8 cellular contexts compared by ENCODE assay signal in the genomic region with DNA sequence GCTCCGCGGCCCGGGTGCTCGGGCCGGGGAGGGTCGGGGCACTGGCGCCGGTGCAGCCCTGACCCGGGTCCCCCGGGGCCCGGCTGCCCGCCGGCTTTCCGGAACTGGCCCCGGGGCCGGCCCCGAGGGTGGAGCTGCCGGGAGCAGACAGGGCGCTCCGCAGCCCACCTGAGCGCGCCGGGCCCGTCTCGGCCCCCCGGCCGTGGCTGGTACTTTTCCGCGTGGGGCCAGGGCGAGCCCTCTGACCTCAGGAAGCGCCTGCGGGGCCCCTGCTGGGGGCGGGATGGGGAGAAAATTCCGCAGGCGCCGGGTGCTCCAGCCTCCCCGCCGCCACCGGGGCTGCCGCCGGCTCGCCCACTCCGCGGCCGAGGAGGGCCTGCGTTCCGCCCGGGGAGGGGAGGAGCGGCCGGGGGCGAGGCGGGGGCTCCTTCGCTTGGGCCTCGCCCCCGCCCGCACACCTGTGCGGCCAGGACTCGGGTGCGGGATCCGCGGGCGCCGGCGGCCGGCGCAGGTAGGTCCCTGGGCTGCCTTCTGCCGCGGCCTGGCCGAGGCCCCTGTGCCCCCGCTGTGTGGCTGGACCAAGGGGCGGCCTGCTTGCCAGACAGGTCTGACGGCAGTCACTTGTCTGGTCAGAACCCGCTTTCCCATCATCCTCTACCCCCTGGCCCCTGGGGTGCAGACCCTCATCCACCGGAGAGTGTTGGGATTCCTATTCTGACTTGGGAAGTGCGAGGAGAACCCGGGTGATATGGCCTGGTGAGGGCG. TPM values are rescaled to one million over a fixed set of nuclear protein-coding genes. Genes with fewer than 3 reads are reported as not detected.
DNase-seq lines count a peak whose midpoint lies in the region; ATAC-seq and TF ChIP-seq lines count a peak whose summit lies in the region.

No MANE protein-coding gene starts in this region.

- peak overlapping the region; percentile 57 for H3K4me3 ChIP-seq in MG63
- H3K4me3 ChIP-seq in cardiac fibroblast (replicated peaks in 1 of 2; ENCODE audit: low read depth in 2 of 2, low read length in 2 of 2), result peak overlapping the region; percentile 67 to 71
- H3K4me3 ChIP-seq in right lobe of liver, result peak overlapping the region; percentile 81 to 85 (median 82)
- peak overlapping the region; percentile 88 for H3K4me3 ChIP-seq in thymus (ENCODE audit: low read length)

- H3K36me3 ChIP-seq in MG63, result peaks cover 9% of the 10 kb centered on the region
- H3K36me3 ChIP-seq in right lobe of liver, result peaks cover 3 to 10% (median 8%) of the 10 kb centered on the region in 4 donors
- H3K36me3 ChIP-seq in thymus (ENCODE audit: control insufficient read depth, insufficient read depth), result peaks cover 14% of the 10 kb centered on the region

- H3K27me3 ChIP-seq in MG63 (no peaks in the 10 kb centered on the region), right lobe of liver (no peaks in the 10 kb centered on the region), thymus (ENCODE audit: control insufficient read depth, insufficient read depth) (no peaks in the 10 kb centered on the region)

- H3K4me1 ChIP-seq in right lobe of liver (peaks cover 0 to 48% (median 7%) of the 10 kb centered on the region in 4 donors), thymus (ENCODE audit: control insufficient read depth, insufficient read depth, low read length) (peaks cover 25% of the 10 kb centered on the region)

- no peak for TF ChIP-seq POLR2A in right lobe of liver (IDR thresholded peaks at IDR 0.05)

- H3K27ac ChIP-seq in right lobe of liver, result peak overlapping the region; percentile 93 to 98 (median 97)
- H3K27ac ChIP-seq in thymus (ENCODE audit: low read depth), result peak overlapping the region; percentile 54

- intact Hi-C loops in right lobe of liver (cut with DNase I), result no loop called here

- DNase-seq in activated CD4-positive, CD25-positive, alpha-beta regulatory T cell treated with anti-CD3 and anti-CD28 coated beads, Interleukin-2, amount 50 U/mL, for 72 hours, result no peak
- DNase-seq in MG63 (no peak), cardiac fibroblast (ENCODE audit: low read depth in 2 of 2) (no peak), right lobe of liver (peak in 1 of 3 donors; percentile 55), NCI-H1436 treated with DMSO at 0.1 percent for 48 hours (lab: John Stamatoyannopoulos, UW) (no peak)

- H3K9me3 ChIP-seq in MG63 (no peaks in the 10 kb centered on the region), right lobe of liver (no peaks in the 10 kb centered on the region), thymus (ENCODE audit: control insufficient read depth) (no peaks in the 10 kb centered on the region)

- peak; percentile 5 to 7 for ATAC-seq in activated CD4-positive, CD25-positive, alpha-beta regulatory T cell treated with anti-CD3 and anti-CD28 coated beads, Interleukin-2, amount 50 U/mL, for 24 hours
- peak in 1 of 4 donors; percentile 2 for ATAC-seq in right lobe of liver
- ATAC-seq in HG03196 (IDR thresholded peaks at IDR 0.05; ENCODE audit: unreplicated experiment), result no peak

- 0% methylated on average over 6 of the region's 77 CpGs for WGBS in right lobe of liver (ENCODE audit: insufficient coverage, low coverage, low lambda C conversion rate, missing lambda C conversion rate)
- WGBS in thymus, result 3% methylated on average over 77 of the region's 77 CpGs

- TF ChIP-seq CTCF in cardiac fibroblast (IDR thresholded peaks at IDR 0.05; ENCODE audit: low read depth, low read length) (no peak), right lobe of liver (IDR thresholded peaks at IDR 0.05) (no peak)

RNA-seq across cellular contexts. Expression of gene FURIN, which starts 3.5 kb away (rescaled TPM):
- 14.7 and 19.3 TPM in 2 replicates for total RNA-seq in MG63 (2014; rRNA removed; shearing (Covaris generic); ENCODE audit: low replicate concordance)
- 100 to 1,000 TPM; 122 to 232 (median 189) TPM for total RNA-seq in right lobe of liver
- 36.7 TPM for polyA plus RNA-seq in thymus

RNA-seq across cellular contexts. Expression of gene FES, which starts 12.4 kb away (rescaled TPM):
- total RNA-seq in MG63 (2014; rRNA removed; shearing (Covaris generic); ENCODE audit: low replicate concordance), result 10.5 and 13.7 TPM in 2 replicates
- 10 to 100 TPM; 11.5 to 36.5 (median 18.5) TPM for total RNA-seq in right lobe of liver
- 19.4 TPM for polyA plus RNA-seq in thymus

RNA-seq across cellular contexts. Expression of gene MAN2A2, which starts 31.2 kb away (rescaled TPM):
- 9.5 and 45.8 TPM in 2 replicates for total RNA-seq in MG63 (2014; rRNA removed; shearing (Covaris generic); ENCODE audit: low replicate concordance)
- 10 to 100 TPM; 41.4 to 91.6 (median 59.8) TPM for total RNA-seq in right lobe of liver
- polyA plus RNA-seq in thymus, result 46.5 TPM
